Comparison of ENCODE assay signal across 10 cellular contexts in genomic region chr10:25441270-25441669, GRCh38.
"Had no signal": no experiment of that assay in that cellular context is flagged by ENCODE, and none has a peak within 500 bp of the region (broad histone marks: within the 10 kb centered on the region; RNA-seq: fewer than 3 reads in every experiment).

No MANE protein-coding gene starts in this region.

- H3K36me3 ChIP-seq: brain microvascular endothelial cell, thyroid gland had no signal

- DNase-seq: activated CD4-positive, alpha-beta T cell treated with anti-CD3 and anti-CD28 coated beads, Interleukin-2, amount 10 ng/mL, durations not matched to agents 7 days and 5 days; activated CD4-positive, CD25-positive, alpha-beta regulatory T cell; activated naive CD4-positive, alpha-beta T cell; activated naive CD8-positive, alpha-beta T cell treated with anti-CD3 and anti-CD28 coated beads, Interleukin-2, amount 10 ng/mL, durations not matched to agents 7 days and 5 days; brain microvascular endothelial cell; erythroblast; stimulated activated CD4-positive, alpha-beta T cell treated with anti-CD3 and anti-CD28 coated beads, Interleukin-2, amount 100 ng/mL, for 48 hours; stimulated activated naive B cell treated with anti-CD40 and anti-IgM and Interleukin-4, amounts not matched to agents 10 μg/mL and 1 μg/mL and 100 μg/mL, for 72 hours; SW 1271; thyroid gland had no signal

- H3K27ac ChIP-seq: brain microvascular endothelial cell, thyroid gland had no signal

- H3K27me3 ChIP-seq: brain microvascular endothelial cell, thyroid gland had no signal

- H3K4me1 ChIP-seq: thyroid gland had no signal

- H3K9me3 ChIP-seq: thyroid gland had no signal

- ATAC-seq: stimulated activated naive B cell treated with anti-CD40 and anti-IgM and Interleukin-4, amounts not matched to agents 10 μg/mL and 1 μg/mL and 100 μg/mL, for 72 hours had no signal

- H3K4me3 ChIP-seq: thyroid gland had no signal
